ENCODE assay signal across 8 cellular contexts in genomic region chr9:35675732-35676392, GRCh38. TPM values are rescaled to one million over a fixed set of nuclear protein-coding genes. Genes with fewer than 3 reads are reported as not detected.
DNase-seq lines count a peak whose midpoint lies in the region; ATAC-seq and TF ChIP-seq lines count a peak whose summit lies in the region.

No MANE protein-coding gene starts in this region.

- POLR2A ChIA-PET in RWPE1 (lab: Yijun Ruan, JAX; ENCODE audit: low non-redundant PET), result no interaction called here

- intact Hi-C loops in heart right ventricle (cut with DNase I) (no loop called here), psoas muscle (cut with DNase I) (loop anchor here in 1 of 2 donors (2.0 kb wide), 1 partner anchor 43 kb away; no protein-coding TSS in a partner anchor)

- peak; percentile 73 to 82 for ATAC-seq in activated T-cell treated with anti-CD3 and anti-CD28 coated beads, Interleukin-2, amount 50 U/mL, for 4 hours
- ATAC-seq in heart right ventricle, result peak; percentile 49 to 75 (median 60)
- peak in 3 of 4 donors; percentile 25 to 32 (median 26) for ATAC-seq in psoas muscle
- no peak for ATAC-seq in GM21423 (IDR thresholded peaks at IDR 0.05; ENCODE audit: unreplicated experiment)
- no peak for ATAC-seq in HG02981 (IDR thresholded peaks at IDR 0.05; ENCODE audit: unreplicated experiment)

- H3K27me3 Mint-ChIP-seq in activated T-cell treated with anti-CD3 and anti-CD28 coated beads, Interleukin-2, amount 50 U/mL, for 4 hours (ENCODE audit: low read depth), result peaks cover 9% of the 10 kb centered on the region

- peaks cover 9% of the 10 kb centered on the region for H3K4me1 Mint-ChIP-seq in activated T-cell treated with anti-CD3 and anti-CD28 coated beads, Interleukin-2, amount 50 U/mL, for 4 hours (ENCODE audit: low read depth)

- CTCF ChIA-PET in RWPE1 (lab: Yijun Ruan, JAX), result interaction anchor here (0.9 kb wide), 1 partner anchor 39 kb away, joined by 3 read pairs; no protein-coding TSS in a partner anchor

- no peaks in the 10 kb centered on the region for H3K9me3 Mint-ChIP-seq in activated T-cell treated with anti-CD3 and anti-CD28 coated beads, Interleukin-2, amount 50 U/mL, for 4 hours

- peak overlapping the region; percentile 68 for H3K4me3 Mint-ChIP-seq in activated T-cell treated with anti-CD3 and anti-CD28 coated beads, Interleukin-2, amount 50 U/mL, for 4 hours

- peaks cover 0 to 16% (median 0%) of the 10 kb centered on the region in 7 donors for H3K27me3 ChIP-seq in heart right ventricle
- H3K27me3 ChIP-seq in psoas muscle (ENCODE audit: insufficient read depth in 3 of 3, low read length in 2 of 3), result no peaks in the 10 kb centered on the region

- 4% methylated on average over 48 to 51 of the region's 51 CpGs for WGBS in heart right ventricle, 2 donors
- 4 to 6% (median 5%) methylated on average over 45 to 51 of the region's 51 CpGs for WGBS in psoas muscle, 3 donors

- no peaks in the 10 kb centered on the region for H3K36me3 Mint-ChIP-seq in activated T-cell treated with anti-CD3 and anti-CD28 coated beads, Interleukin-2, amount 50 U/mL, for 4 hours (ENCODE audit: insufficient read depth)

- H3K27ac ChIP-seq in heart right ventricle (peak overlapping the region in 3 of 10 donors; percentile 20 to 39 (median 25)), psoas muscle (no peak overlapping the region), RWPE1 (no peak overlapping the region)

- no peaks in the 10 kb centered on the region for H3K36me3 ChIP-seq in heart right ventricle
- no peaks in the 10 kb centered on the region for H3K36me3 ChIP-seq in psoas muscle (ENCODE audit: insufficient read depth in 1 of 2, low read depth in 1 of 2)

- H3K9me3 ChIP-seq in heart right ventricle (no peaks in the 10 kb centered on the region), psoas muscle (no peaks in the 10 kb centered on the region)

- in situ Hi-C loops in GM13977 (cut with MboI; ENCODE audit: low pct_unique_long_range_greater_than_20kb, low sequenced_read_pairs, unreplicated experiment), result no loop called here

- H3K4me3 ChIP-seq in heart right ventricle (peak overlapping the region; percentile 20 to 75 (median 58)), psoas muscle (peak overlapping the region; percentile 72)

- DNase-seq in GM13977 (ENCODE audit: low spot score) (peak; percentile 74), heart right ventricle (peak; percentile 49 to 64), psoas muscle (peak in 1 of 2 donors; percentile 66), RWPE1 (ENCODE audit: low spot score) (no peak), D341Med (ENCODE audit: low spot score) (no peak)
- peak; percentile 17 for DNase-seq in activated T-cell treated with anti-CD3 and anti-CD28 coated beads, Interleukin-2, amount 50 U/mL, for 4 hours

- peaks cover 0 to 23% (median 13%) of the 10 kb centered on the region in 9 donors for H3K4me1 ChIP-seq in heart right ventricle
- H3K4me1 ChIP-seq in psoas muscle, result peaks cover 20% of the 10 kb centered on the region

- TF ChIP-seq CTCF in GM13977 (IDR thresholded peaks at IDR 0.05; ENCODE audit: extremely low read depth, insufficient read depth, missing control alignments) (no peak), heart right ventricle (IDR thresholded peaks at IDR 0.05) (peak in 1 of 9 donors; percentile 19), psoas muscle (IDR thresholded peaks at IDR 0.05) (no peak), RWPE1 (conservative IDR thresholded peaks at IDR 0.05; ENCODE audit: low read depth) (no peak)

RNA-seq across cellular contexts. Expression of gene CA9, which starts 2.1 kb away (rescaled TPM):
- under 1 TPM in 2 of 3 donors, not detected in 1; 0.24 to 0.46 TPM for total RNA-seq in activated T-cell treated with anti-CD3 and anti-CD28 coated beads, Interleukin-2, amount 50 U/mL, for 4 hours
- total RNA-seq in heart right ventricle (10 to 100 TPM in 1 of 10 donors, 1 to 10 TPM in 1, under 1 TPM in 3, not detected in 5; 0.20 to 13.2 (median 0.24) TPM), psoas muscle (not detected)
- polyA plus RNA-seq in heart right ventricle (1 to 10 TPM in 1 of 2 donors, not detected in 1; 1.0 TPM), psoas muscle (under 1 TPM; 0.03 to 0.49 (median 0.05) TPM)

RNA-seq across cellular contexts. Expression of gene ARHGEF39, which starts 10.9 kb away (rescaled TPM):
- total RNA-seq in activated T-cell treated with anti-CD3 and anti-CD28 coated beads, Interleukin-2, amount 50 U/mL, for 4 hours, result 1 to 10 TPM; 1.1 to 1.2 (median 1.2) TPM
- total RNA-seq in heart right ventricle, result under 1 TPM in 8 of 10 donors, not detected in 2; 0.09 to 0.85 (median 0.30) TPM
- polyA plus RNA-seq in heart right ventricle, result 1 to 10 TPM in 1 of 2 donors, under 1 TPM in 1; 0.35 to 1.3 TPM
- under 1 TPM in 3 of 4 donors, not detected in 1; 0.07 to 0.21 (median 0.10) TPM for total RNA-seq in psoas muscle
- polyA plus RNA-seq in psoas muscle, result under 1 TPM; 0.20 to 0.79 (median 0.29) TPM

RNA-seq across cellular contexts. Expression of gene TPM2, which starts 13.9 kb away (rescaled TPM):
- 1 to 10 TPM; 1.6 to 2.2 (median 2.2) TPM for total RNA-seq in activated T-cell treated with anti-CD3 and anti-CD28 coated beads, Interleukin-2, amount 50 U/mL, for 4 hours
- total RNA-seq in heart right ventricle, result 100 to 1,000 TPM; 548 to 922 (median 784) TPM
- 1,000 to 10,000 TPM in 1 of 2 donors, 100 to 1,000 TPM in 1; 597 to 1,940 TPM for polyA plus RNA-seq in heart right ventricle
- over 10,000 TPM in 1 of 4 donors, 1,000 to 10,000 TPM in 3; 6,047 to 11,456 (median 7,939) TPM for total RNA-seq in psoas muscle
- polyA plus RNA-seq in psoas muscle, result over 10,000 TPM in 2 of 3 donors, 1,000 to 10,000 TPM in 1; 6,654 to 16,334 (median 13,470) TPM

RNA-seq across cellular contexts. Expression of gene CCDC107, which starts 17.8 kb away (rescaled TPM):
- 10 to 100 TPM; 11.1 to 12.5 (median 12.0) TPM for total RNA-seq in activated T-cell treated with anti-CD3 and anti-CD28 coated beads, Interleukin-2, amount 50 U/mL, for 4 hours
- 10 to 100 TPM; 37.9 to 54.0 (median 43.9) TPM for total RNA-seq in heart right ventricle
- polyA plus RNA-seq in heart right ventricle, result 100 to 1,000 TPM in 1 of 2 donors, 10 to 100 TPM in 1; 95.3 to 210 TPM
- total RNA-seq in psoas muscle, result 10 to 100 TPM; 15.4 to 39.4 (median 27.5) TPM
- 10 to 100 TPM; 21.5 to 49.4 (median 36.3) TPM for polyA plus RNA-seq in psoas muscle

RNA-seq across cellular contexts. Expression of gene RMRP, which starts 18.0 kb away (rescaled TPM):
- total RNA-seq in activated T-cell treated with anti-CD3 and anti-CD28 coated beads, Interleukin-2, amount 50 U/mL, for 4 hours, result over 10,000 TPM; 12,907 to 15,791 (median 13,372) TPM
- total RNA-seq in heart right ventricle (over 10,000 TPM in 3 of 10 donors, 1,000 to 10,000 TPM in 7; 3,879 to 14,997 (median 5,788) TPM), psoas muscle (over 10,000 TPM in 1 of 4 donors, 1,000 to 10,000 TPM in 3; 3,787 to 10,280 (median 6,744) TPM)
- polyA plus RNA-seq in heart right ventricle (100 to 1,000 TPM in 1 of 2 donors, 10 to 100 TPM in 1; 14.9 to 476 TPM), psoas muscle (10 to 100 TPM in 1 of 3 donors, not detected in 2; 26.8 TPM)

Comparison
In these comparisons a context has a peak if more than half of its experiments do, and no peak if none do; other contexts are left out.
1. DNase-seq: peak in GM13977 (single experiment), activated T-cell treated with anti-CD3 and anti-CD28 coated beads, Interleukin-2, amount 50 U/mL, for 4 hours (single experiment) and heart right ventricle (2 of 2); none in RWPE1 (single experiment) and D341Med (single experiment).
2. ATAC-seq: peak in activated T-cell treated with anti-CD3 and anti-CD28 coated beads, Interleukin-2, amount 50 U/mL, for 4 hours (2 of 2), heart right ventricle (8 of 8) and psoas muscle (3 of 4); none in GM21423 (single experiment) and HG02981 (single experiment).
3. RNA of gene TPM2, which starts 13.9 kb away (total RNA-seq): 6,047 to 11,456 TPM in psoas muscle and 548 to 922 TPM in heart right ventricle; 1.6 to 2.2 TPM in activated T-cell treated with anti-CD3 and anti-CD28 coated beads, Interleukin-2, amount 50 U/mL, for 4 hours; every median in the first group is over 100 times any median in the second.